ENCODE assay signal across 8 cellular contexts in the genomic region with DNA sequence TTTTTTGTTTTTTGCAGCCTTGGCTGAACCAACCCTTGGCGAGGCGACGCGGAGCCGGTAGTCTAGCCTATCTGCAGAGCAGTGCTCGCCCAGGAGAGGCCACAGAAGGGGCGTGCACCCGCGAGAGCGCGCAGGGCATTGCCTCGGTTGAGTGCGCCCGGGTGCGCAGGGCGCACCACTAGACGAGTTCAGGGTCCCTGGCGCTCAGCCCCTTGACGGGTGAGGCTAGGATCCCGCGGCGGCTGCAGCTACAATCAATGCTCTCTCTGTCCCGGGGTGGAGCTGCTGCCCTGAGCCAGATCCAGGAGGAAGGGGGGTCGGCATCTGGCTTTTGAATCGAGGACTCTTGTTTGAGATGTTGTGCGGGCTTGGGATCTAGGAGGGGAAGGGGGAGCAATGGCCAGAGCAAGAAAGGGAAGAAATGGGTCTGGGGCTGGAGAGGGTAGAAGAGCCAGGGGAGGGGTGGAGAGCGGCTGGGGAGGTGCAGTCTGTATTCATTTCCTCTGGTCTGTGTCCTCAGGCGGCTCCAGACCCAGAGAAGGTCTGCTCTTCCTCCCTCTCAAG. TPM values are rescaled to one million over a fixed set of nuclear protein-coding genes. Genes with fewer than 3 reads are reported as not detected.
A peak's percentile ranks its signal among the peaks of the same experiment; 100 is the strongest.
DNase-seq lines count a peak whose midpoint lies in the region; ATAC-seq lines count a peak whose summit lies in the region.

No MANE protein-coding gene starts in this region.

- H3K27ac Mint-ChIP-seq in activated T-cell treated with anti-CD3 and anti-CD28 coated beads, Interleukin-2, amount 50 U/mL, for 24 hours, result no peak overlapping the region
- H3K27ac Mint-ChIP-seq in activated T-helper 1 cell treated with anti-CD3 and anti-CD28 coated beads, Interleukin-12 subunit alpha, Interleukin-12 subunit beta, Interleukin-2, Interleukin-4 antibody, amounts not matched to agents 30 ng/mL and 10 ng/mL and 1 ng/mL, durations not matched to agents 14 hours and 24 hours and 36 hours, result no peak overlapping the region
- H3K27ac Mint-ChIP-seq in stimulated activated naive CD8-positive, alpha-beta T cell treated with anti-CD3 and anti-CD28 coated beads, Interleukin-15, amount 100 ng/mL, for 72 hours, result no peak overlapping the region

- peak overlapping the region; percentile 40 for H3K4me3 Mint-ChIP-seq in activated T-cell treated with anti-CD3 and anti-CD28 coated beads, Interleukin-2, amount 50 U/mL, for 24 hours
- peak overlapping the region; percentile 32 for H3K4me3 Mint-ChIP-seq in activated T-helper 1 cell treated with anti-CD3 and anti-CD28 coated beads, Interleukin-12 subunit alpha, Interleukin-12 subunit beta, Interleukin-2, Interleukin-4 antibody, amounts not matched to agents 30 ng/mL and 10 ng/mL and 1 ng/mL, durations not matched to agents 14 hours and 24 hours and 36 hours
- peak overlapping the region; percentile 31 to 57 for H3K4me3 Mint-ChIP-seq in stimulated activated naive CD8-positive, alpha-beta T cell treated with anti-CD3 and anti-CD28 coated beads, Interleukin-15, amount 100 ng/mL, for 72 hours

- ATAC-seq in stimulated activated naive CD8-positive, alpha-beta T cell treated with anti-CD3 and anti-CD28 coated beads, Interleukin-15, amount 100 ng/mL, for 72 hours, result peak; percentile 46
- ATAC-seq in GM18870 (IDR thresholded peaks at IDR 0.05; ENCODE audit: unreplicated experiment), result no peak

- no peaks in the 10 kb centered on the region for H3K9me3 Mint-ChIP-seq in activated T-cell treated with anti-CD3 and anti-CD28 coated beads, Interleukin-2, amount 50 U/mL, for 24 hours
- H3K9me3 Mint-ChIP-seq in activated T-helper 1 cell treated with anti-CD3 and anti-CD28 coated beads, Interleukin-12 subunit alpha, Interleukin-12 subunit beta, Interleukin-2, Interleukin-4 antibody, amounts not matched to agents 30 ng/mL and 10 ng/mL and 1 ng/mL, durations not matched to agents 14 hours and 24 hours and 36 hours, result no peaks in the 10 kb centered on the region
- H3K9me3 Mint-ChIP-seq in stimulated activated naive CD8-positive, alpha-beta T cell treated with anti-CD3 and anti-CD28 coated beads, Interleukin-15, amount 100 ng/mL, for 72 hours, result no peaks in the 10 kb centered on the region

- no peaks in the 10 kb centered on the region for H3K36me3 Mint-ChIP-seq in activated T-cell treated with anti-CD3 and anti-CD28 coated beads, Interleukin-2, amount 50 U/mL, for 24 hours (ENCODE audit: low read depth)
- H3K36me3 Mint-ChIP-seq in activated T-helper 1 cell treated with anti-CD3 and anti-CD28 coated beads, Interleukin-12 subunit alpha, Interleukin-12 subunit beta, Interleukin-2, Interleukin-4 antibody, amounts not matched to agents 30 ng/mL and 10 ng/mL and 1 ng/mL, durations not matched to agents 14 hours and 24 hours and 36 hours (ENCODE audit: low read depth), result no peaks in the 10 kb centered on the region

- H3K4me1 Mint-ChIP-seq in activated T-cell treated with anti-CD3 and anti-CD28 coated beads, Interleukin-2, amount 50 U/mL, for 24 hours (ENCODE audit: low read depth), result peaks cover 25% of the 10 kb centered on the region
- H3K4me1 Mint-ChIP-seq in activated T-helper 1 cell treated with anti-CD3 and anti-CD28 coated beads, Interleukin-12 subunit alpha, Interleukin-12 subunit beta, Interleukin-2, Interleukin-4 antibody, amounts not matched to agents 30 ng/mL and 10 ng/mL and 1 ng/mL, durations not matched to agents 14 hours and 24 hours and 36 hours (ENCODE audit: low read depth), result peaks cover 5% of the 10 kb centered on the region
- peaks cover 27% of the 10 kb centered on the region for H3K4me1 Mint-ChIP-seq in stimulated activated naive CD8-positive, alpha-beta T cell treated with anti-CD3 and anti-CD28 coated beads, Interleukin-15, amount 100 ng/mL, for 72 hours

- DNase-seq in activated T-cell treated with anti-CD3 and anti-CD28 coated beads, Interleukin-2, amount 50 U/mL, for 24 hours, result no peak
- DNase-seq in activated T-cell treated with anti-CD3 and anti-CD28 coated beads, Interleukin-2, amount 50 U/mL, for 48 hours, result no peak
- no peak for DNase-seq in activated T-helper 1 cell treated with anti-CD3 and anti-CD28 coated beads, Interleukin-12 subunit alpha, Interleukin-12 subunit beta, Interleukin-2, Interleukin-4 antibody, amounts not matched to agents 30 ng/mL and 10 ng/mL and 1 ng/mL, durations not matched to agents 14 hours and 24 hours and 36 hours (ENCODE audit: low spot score)
- DNase-seq in iPS-NIHi11 (ENCODE audit: low spot score) (peak; percentile 38), GF-D8 (lab: John Stamatoyannopoulos, UW) (no peak)
- DNase-seq in stimulated activated naive CD8-positive, alpha-beta T cell treated with anti-CD3 and anti-CD28 coated beads, Interleukin-15, amount 100 ng/mL, for 72 hours, result no peak
- no peak for DNase-seq in stimulated activated CD8-positive, alpha-beta memory T cell treated with anti-CD3 and anti-CD28 coated beads, Interleukin-4, amount 100 ng/mL, for 48 hours

- peaks cover 76% of the 10 kb centered on the region for H3K27me3 Mint-ChIP-seq in activated T-cell treated with anti-CD3 and anti-CD28 coated beads, Interleukin-2, amount 50 U/mL, for 24 hours
- peaks cover 39% of the 10 kb centered on the region for H3K27me3 Mint-ChIP-seq in activated T-helper 1 cell treated with anti-CD3 and anti-CD28 coated beads, Interleukin-12 subunit alpha, Interleukin-12 subunit beta, Interleukin-2, Interleukin-4 antibody, amounts not matched to agents 30 ng/mL and 10 ng/mL and 1 ng/mL, durations not matched to agents 14 hours and 24 hours and 36 hours (ENCODE audit: insufficient read depth)
- peaks cover 70% of the 10 kb centered on the region for H3K27me3 Mint-ChIP-seq in stimulated activated naive CD8-positive, alpha-beta T cell treated with anti-CD3 and anti-CD28 coated beads, Interleukin-15, amount 100 ng/mL, for 72 hours

- intact Hi-C loops in activated T-helper 1 cell treated with anti-CD3 and anti-CD28 coated beads, Interleukin-12 subunit alpha, Interleukin-12 subunit beta, Interleukin-2, Interleukin-4 antibody, amounts not matched to agents 30 ng/mL and 10 ng/mL and 1 ng/mL, durations not matched to agents 14 hours and 24 hours and 36 hours (cut with micrococcal nuclease), result no loop called here

RNA-seq across cellular contexts. Expression of gene THY1, which starts 0.9 kb away (rescaled TPM):
- total RNA-seq in activated T-helper 1 cell treated with anti-CD3 and anti-CD28 coated beads, Interleukin-12 subunit alpha, Interleukin-12 subunit beta, Interleukin-2, Interleukin-4 antibody, amounts not matched to agents 30 ng/mL and 10 ng/mL and 1 ng/mL, durations not matched to agents 14 hours and 24 hours and 36 hours, result 0.83 and 1.0 TPM in 2 replicates

RNA-seq across cellular contexts. Expression of gene USP2, which starts 40.5 kb away (rescaled TPM):
- total RNA-seq in activated T-helper 1 cell treated with anti-CD3 and anti-CD28 coated beads, Interleukin-12 subunit alpha, Interleukin-12 subunit beta, Interleukin-2, Interleukin-4 antibody, amounts not matched to agents 30 ng/mL and 10 ng/mL and 1 ng/mL, durations not matched to agents 14 hours and 24 hours and 36 hours, result 0.22 and 0.36 TPM in 2 replicates
